ENCODE assay signal across 8 cellular contexts in the genomic region with DNA sequence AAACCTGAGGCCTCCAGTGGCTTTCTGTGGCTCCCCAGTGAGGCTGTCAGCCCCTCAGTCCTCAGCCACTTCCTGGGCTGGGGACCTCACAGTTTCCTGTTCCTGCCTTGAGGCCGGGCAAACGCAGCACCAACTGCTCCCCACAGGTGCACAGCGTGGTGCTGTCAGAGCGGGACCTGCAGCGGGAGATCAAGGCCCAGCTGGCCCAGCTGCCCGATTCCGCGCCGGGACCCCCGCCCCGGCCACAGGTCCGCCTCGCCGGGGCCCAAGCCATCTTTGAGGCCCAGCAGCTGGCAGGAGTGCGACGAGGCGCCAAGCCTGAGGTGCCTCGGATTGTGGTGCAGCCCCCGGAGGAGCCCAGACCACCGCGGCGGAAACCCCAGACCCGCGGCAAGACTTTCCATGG.
A peak's percentile ranks its signal among the peaks of the same experiment; 100 is the strongest.
DNase-seq lines count a peak whose midpoint lies in the region; ATAC-seq and TF ChIP-seq lines count a peak whose summit lies in the region.

No MANE protein-coding gene starts in this region.

- ATAC-seq in GM18505 (IDR thresholded peaks at IDR 0.05; ENCODE audit: unreplicated experiment) (no peak), GM19023 (IDR thresholded peaks at IDR 0.05; ENCODE audit: unreplicated experiment) (no peak)

- no peaks in the 10 kb centered on the region for H3K27me3 ChIP-seq in HL-60 (ENCODE audit: insufficient read depth, poor library complexity, severe bottlenecking)

- H3K27ac ChIP-seq in HL-60 (replicated peaks): peak overlapping the region; percentile 81

- TF ChIP-seq POLR2A in GM18505 (IDR thresholded peaks at IDR 0.05; ENCODE audit: borderline replicate concordance, extremely low read depth, insufficient read depth, insufficient read length): peak; percentile 65

- no peak for TF ChIP-seq CTCF in HL-60 (IDR thresholded peaks at IDR 0.05; ENCODE audit: insufficient read depth, low read length)

- peak in 1 of 2 experiments; percentile 86 for DNase-seq in HL-60 (ENCODE audit: low read depth in 1 of 2, low spot score in 1 of 2)
- DNase-seq in activated T-helper 1 cell treated with anti-CD3 and anti-CD28 coated beads, Interleukin-2, amount 50 U/mL, for 16 hours (ENCODE audit: low read depth in 1 of 2, low spot score in 1 of 2): peak; percentile 51 to 61
- DNase-seq in stimulated activated CD4-positive, alpha-beta T cell treated with anti-CD3 and anti-CD28 coated beads, Interleukin-2, amount 100 ng/mL, for 24 hours: peak; percentile 63 to 74
- DNase-seq in AG08396 (ENCODE audit: low spot score): no peak
- DNase-seq in NCI-H2227 (lab: John Stamatoyannopoulos, UW; ENCODE audit: unreplicated experiment): no peak
- DNase-seq in putamen (ENCODE audit: low spot score): no peak

- H3K4me3 ChIP-seq in HL-60 (replicated peaks; ENCODE audit: insufficient read depth, low read length): no peak overlapping the region

Comparison
In these comparisons a context has a peak if more than half of its experiments do, and no peak if none do; other contexts are left out.
1. DNase-seq: peak in activated T-helper 1 cell treated with anti-CD3 and anti-CD28 coated beads, Interleukin-2, amount 50 U/mL, for 16 hours (2 of 2) and stimulated activated CD4-positive, alpha-beta T cell treated with anti-CD3 and anti-CD28 coated beads, Interleukin-2, amount 100 ng/mL, for 24 hours (2 of 2); none in AG08396 (single experiment), NCI-H2227 (single experiment) and putamen (single experiment).